In the genomic region with DNA sequence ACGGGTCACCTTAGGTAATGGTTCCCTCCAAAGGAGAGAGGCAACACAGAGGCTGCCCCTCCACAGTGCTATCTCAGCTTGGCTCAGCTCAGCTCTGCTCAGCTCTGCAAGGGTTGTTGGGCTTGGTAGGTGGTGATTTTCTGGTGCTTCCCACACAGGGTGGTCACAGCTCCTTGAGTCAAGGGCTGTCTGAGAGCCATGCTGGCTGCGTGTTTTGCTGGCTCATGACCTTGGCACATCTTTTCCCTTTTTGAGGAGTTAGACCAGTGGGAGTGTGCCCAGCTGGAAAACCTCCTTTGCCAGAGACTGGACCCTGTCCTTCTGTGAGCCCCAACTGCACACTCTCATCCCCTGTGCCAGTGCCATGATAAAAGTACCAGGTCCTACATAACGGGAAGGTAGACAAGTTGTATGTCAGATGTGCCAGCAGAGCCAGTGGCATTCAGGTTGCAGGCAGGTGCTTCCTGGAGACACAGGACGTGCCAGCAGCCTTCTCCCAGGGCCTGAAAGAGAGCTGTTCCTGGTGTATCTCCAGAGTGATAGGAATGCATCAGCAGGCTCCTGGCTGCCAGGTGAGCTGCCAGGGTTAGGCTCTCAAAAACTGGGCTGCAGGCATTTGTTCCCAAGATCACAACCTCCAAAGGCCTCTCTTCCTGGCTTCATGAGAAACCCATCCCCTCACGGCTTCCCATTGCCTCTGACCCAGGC, we compare ENCODE assay signal across 17 cellular contexts.
DNase-seq lines count a peak whose midpoint lies in the region; ATAC-seq and TF ChIP-seq lines count a peak whose summit lies in the region.
"Had no signal": no experiment of that assay in that cellular context is flagged by ENCODE, and none has a peak within 500 bp of the region (broad histone marks: within the 10 kb centered on the region; RNA-seq: fewer than 3 reads in every experiment).

No MANE protein-coding gene starts in this region.

- no peak overlapping the region for H3K4me3 Mint-ChIP-seq in type B pancreatic cell
- no peak overlapping the region for H3K4me3 Mint-ChIP-seq in endothelial cell (ENCODE audit: unreplicated experiment)
- H3K4me3 Mint-ChIP-seq: CD14-positive monocyte; CD4-positive, alpha-beta memory T cell had no signal

- TF ChIP-seq CTCF in right atrium auricular region (IDR thresholded peaks at IDR 0.05) (no peak), hepatocyte (IDR thresholded peaks at IDR 0.05; ENCODE audit: poor library complexity) (no peak), type B pancreatic cell (conservative IDR thresholded peaks at IDR 0.05) (no peak), endothelial cell (IDR thresholded peaks at IDR 0.05; ENCODE audit: unreplicated experiment) (no peak)

- DNase-seq in right atrium auricular region (ENCODE audit: low spot score) (peak; percentile 50), left cardiac atrium (no peak), hepatocyte (ENCODE audit: low spot score) (peak; percentile 1), neuronal stem cell (ENCODE audit: low spot score) (no peak), type B pancreatic cell (ENCODE audit: extremely low spot score, unreplicated experiment) (no peak), endothelial cell (ENCODE audit: low spot score) (no peak), GM19238 (ENCODE audit: insufficient read length, low spot score) (no peak)
- DNase-seq: 8988T; CD4-positive, alpha-beta memory T cell; DMS153; DMS79; GF-D8; GOT3; H7 had no signal

- H3K4me2 ChIP-seq in hepatocyte (no peak overlapping the region), neuronal stem cell (ENCODE audit: insufficient read depth, low read length, poor library complexity, severe bottlenecking) (no peak overlapping the region)
- H3K4me2 ChIP-seq: BLaER1 had no signal

- H3K4me3 ChIP-seq in right atrium auricular region (no peak overlapping the region), hepatocyte (no peak overlapping the region), neuronal stem cell (ENCODE audit: low read length in 2 of 2) (peak overlapping the region in 1 of 2 donors; percentile 34)
- H3K4me3 ChIP-seq: BLaER1 had no signal

- H3K36me3 ChIP-seq in right atrium auricular region (no peaks in the 10 kb centered on the region), hepatocyte (replicated peaks; ENCODE audit: insufficient read depth, low read depth) (no peaks in the 10 kb centered on the region), neuronal stem cell (replicated peaks in 1 of 2; ENCODE audit: control insufficient read depth in 2 of 2, insufficient read depth in 2 of 2, low read length in 2 of 2) (no peaks in the 10 kb centered on the region)
- H3K36me3 ChIP-seq: BLaER1 had no signal

- peak overlapping the region; percentile 26 for H2BK5ac ChIP-seq in neuronal stem cell (ENCODE audit: low read length)

- H3K4me1 Mint-ChIP-seq in type B pancreatic cell (ENCODE audit: unreplicated experiment) (peaks cover 19% of the 10 kb centered on the region), endothelial cell (ENCODE audit: unreplicated experiment) (no peaks in the 10 kb centered on the region)
- H3K4me1 Mint-ChIP-seq: CD14-positive monocyte; CD4-positive, alpha-beta memory T cell had no signal

- H4K20me1 ChIP-seq in hepatocyte (ENCODE audit: insufficient read depth, poor library complexity, severe bottlenecking) = no peaks in the 10 kb centered on the region
- H4K20me1 ChIP-seq: BLaER1 had no signal

- H4K8ac ChIP-seq in neuronal stem cell (ENCODE audit: low read depth, low read length) = no peak overlapping the region

- peak overlapping the region; percentile 22 for H2AK5ac ChIP-seq in neuronal stem cell (ENCODE audit: low read depth, low read length)

- H3K27ac Mint-ChIP-seq in type B pancreatic cell (no peak overlapping the region), endothelial cell (ENCODE audit: unreplicated experiment) (no peak overlapping the region)
- H3K27ac Mint-ChIP-seq: CD14-positive monocyte; CD4-positive, alpha-beta memory T cell had no signal

- peaks cover 50% of the 10 kb centered on the region for H3K27me3 Mint-ChIP-seq in type B pancreatic cell
- peaks cover 2% of the 10 kb centered on the region for H3K27me3 Mint-ChIP-seq in endothelial cell (ENCODE audit: unreplicated experiment)

- H2BK12ac ChIP-seq in neuronal stem cell (ENCODE audit: low read length) = no peak overlapping the region

- H2AFZ ChIP-seq in hepatocyte = no peak overlapping the region
- H2AFZ ChIP-seq in neuronal stem cell (ENCODE audit: low read length) = no peak overlapping the region

- ATAC-seq in left cardiac atrium = no peak
- ATAC-seq: HepG2 had no signal

- peak overlapping the region; percentile 28 for H3K23ac ChIP-seq in neuronal stem cell (ENCODE audit: low read depth, low read length, poor library complexity)

- no peak overlapping the region for H2BK120ac ChIP-seq in neuronal stem cell (ENCODE audit: low read depth, low read length)

- H2BK15ac ChIP-seq in neuronal stem cell (ENCODE audit: low read length) = no peak overlapping the region

- no peak overlapping the region for H3K4ac ChIP-seq in neuronal stem cell (ENCODE audit: low read length)

- H3K9me3 Mint-ChIP-seq in type B pancreatic cell = no peaks in the 10 kb centered on the region
- no peaks in the 10 kb centered on the region for H3K9me3 Mint-ChIP-seq in endothelial cell (ENCODE audit: unreplicated experiment)
- H3K9me3 Mint-ChIP-seq: CD14-positive monocyte had no signal

- H3K79me2 ChIP-seq in hepatocyte = no peaks in the 10 kb centered on the region

- H3K27me3 ChIP-seq in right atrium auricular region (no peaks in the 10 kb centered on the region), hepatocyte (no peaks in the 10 kb centered on the region), neuronal stem cell (ENCODE audit: control insufficient read depth in 3 of 3, insufficient read depth in 3 of 3, low read depth in 1 of 3, low read length in 3 of 3) (no peaks in the 10 kb centered on the region)
- H3K27me3 ChIP-seq: BLaER1 had no signal

- no peak overlapping the region for H3K9ac ChIP-seq in neuronal stem cell (ENCODE audit: low read depth, low read length, poor library complexity)
- H3K9ac ChIP-seq: BLaER1 had no signal

- no peak overlapping the region for H3K27ac ChIP-seq in right atrium auricular region
- no peak overlapping the region for H3K27ac ChIP-seq in hepatocyte
- H3K27ac ChIP-seq in neuronal stem cell (replicated peaks; ENCODE audit: low read length) = no peak overlapping the region
- H3K27ac ChIP-seq: BLaER1 had no signal

- H3K18ac ChIP-seq in neuronal stem cell (ENCODE audit: low read length) = peak overlapping the region; percentile 31

- H3K36me3 Mint-ChIP-seq in type B pancreatic cell = no peaks in the 10 kb centered on the region
- no peaks in the 10 kb centered on the region for H3K36me3 Mint-ChIP-seq in endothelial cell (ENCODE audit: low read depth, unreplicated experiment)
- H3K36me3 Mint-ChIP-seq: CD14-positive monocyte; CD4-positive, alpha-beta memory T cell had no signal

- H3K9me3 ChIP-seq in right atrium auricular region (no peaks in the 10 kb centered on the region), hepatocyte (ENCODE audit: low read depth) (no peaks in the 10 kb centered on the region), neuronal stem cell (replicated peaks in 1 of 2; ENCODE audit: control insufficient read depth in 2 of 2, insufficient read depth in 1 of 2, low read depth in 1 of 2, low read length in 2 of 2) (no peaks in the 10 kb centered on the region)
- H3K9me3 ChIP-seq: BLaER1 had no signal

- H3K14ac ChIP-seq in neuronal stem cell (ENCODE audit: low read length) = no peak overlapping the region

- H3K9me2 ChIP-seq in hepatocyte (replicated peaks; ENCODE audit: insufficient read depth) = no peaks in the 10 kb centered on the region

- intact Hi-C loops in left cardiac atrium (cut with DNase I) = no loop called here

- H3K79me1 ChIP-seq in neuronal stem cell (ENCODE audit: low read depth, low read length) = no peaks in the 10 kb centered on the region

- WGBS in hepatocyte (ENCODE audit: low lambda C conversion rate, missing lambda C conversion rate) = 97% methylated on average over 5 of the region's 5 CpGs
- no CpG with 5 or more reads among the region's 5 CpGs for WGBS in neuronal stem cell (ENCODE audit: extremely low coverage in 2 of 2, insufficient read length in 2 of 2, insufficient replicate concordance in 1 of 2), 2 donors

- H4K91ac ChIP-seq in neuronal stem cell (ENCODE audit: low read depth, low read length, poor library complexity) = no peak overlapping the region

- H3K4me1 ChIP-seq in right atrium auricular region (no peaks in the 10 kb centered on the region), hepatocyte (ENCODE audit: insufficient read depth) (peaks cover 13% of the 10 kb centered on the region), neuronal stem cell (ENCODE audit: control insufficient read depth in 2 of 2, insufficient read depth in 1 of 2, low read depth in 1 of 2, low read length in 2 of 2) (peaks cover 0 to 3% of the 10 kb centered on the region in 2 donors)
- H3K4me1 ChIP-seq: BLaER1 had no signal

Comparison
In these comparisons a context has a peak if more than half of its experiments do, and no peak if none do; other contexts are left out.
1. DNase-seq: peak in right atrium auricular region (single experiment) and hepatocyte (single experiment); none in left cardiac atrium (single experiment), neuronal stem cell (single experiment), type B pancreatic cell (single experiment), endothelial cell (single experiment) and GM19238 (single experiment).